2 cellular contexts compared by ENCODE assay signal in genomic region chr4:1247811-1248261, GRCh38.
A peak's percentile ranks its signal among the peaks of the same experiment; 100 is the strongest.
TF ChIP-seq lines count a peak whose summit lies in the region.

No MANE protein-coding gene starts in this region.

TF ChIP-seq in K562, 482 proteins besides CTCF, POLR2A, EP300 and RAD21 (continues in another document):
- TF ChIP-seq HDAC3 (IDR thresholded peaks at IDR 0.05; ENCODE audit: borderline replicate concordance, partially characterized antibody) (no peak), KDM5B (IDR thresholded peaks at IDR 0.05; ENCODE audit: insufficient replicate concordance, low read depth, low read length) (peak; percentile 9), SMAD2 (IDR thresholded peaks at IDR 0.05; ENCODE audit: low read depth, low read length) (no peak), XRCC5 (IDR thresholded peaks at IDR 0.05; ENCODE audit: low read depth, low read length) (no peak), ASH1L (IDR thresholded peaks at IDR 0.05; ENCODE audit: borderline replicate concordance, low read depth, partially characterized antibody) (no peak), RBBP5 (IDR thresholded peaks at IDR 0.05; ENCODE audit: borderline replicate concordance, insufficient read depth, low read length, poor library complexity, severe bottlenecking) (peak; percentile 74), RCOR1 (IDR thresholded peaks at IDR 0.05; ENCODE audit: borderline replicate concordance in 1 of 2, low read depth in 2 of 2, low read length in 2 of 2) (no peak), CHD7 (IDR thresholded peaks at IDR 0.05; ENCODE audit: low read depth, low read length) (no peak), ATF2 (CRISPR knock-in tag; IDR thresholded peaks at IDR 0.05) (no peak), ZNF175 (CRISPR knock-in tag; IDR thresholded peaks at IDR 0.05; ENCODE audit: low read depth) (no peak), NR2C2 (CRISPR knock-in tag; IDR thresholded peaks at IDR 0.05) (no peak), NR2C2 (tag; IDR thresholded peaks at IDR 0.05) (no peak), NFYB (IDR thresholded peaks at IDR 0.05; ENCODE audit: extremely low read depth, insufficient read length) (no peak), TBP (optimal IDR thresholded peaks at IDR 0.05; ENCODE audit: low read depth, low read length) (peak; percentile 48), C11orf30 (IDR thresholded peaks at IDR 0.05; ENCODE audit: low read depth) (no peak), NR2F6 (CRISPR knock-in tag; IDR thresholded peaks at IDR 0.05) (no peak), SNRNP70 (optimal IDR thresholded peaks at IDR 0.05; ENCODE audit: low read depth, low read length) (no peak), NR1H2 (CRISPR knock-in tag; IDR thresholded peaks at IDR 0.05) (0 out of 2 replicates have a peak, but pooled peaks have one; percentile 12)

TF ChIP-seq in HepG2, 621 proteins besides CTCF, POLR2A, EP300 and RAD21 (continues in another document):
- TF ChIP-seq XRCC5 (optimal IDR thresholded peaks at IDR 0.05; ENCODE audit: low read length) (no peak), ZNF768 (CRISPR knock-in tag; IDR thresholded peaks at IDR 0.05) (peak; percentile 6; the same call in 1 of the 2 replicates), ZNF574 (CRISPR knock-in tag; IDR thresholded peaks at IDR 0.05) (no peak), ZNF512 (CRISPR knock-in tag; IDR thresholded peaks at IDR 0.05) (no peak), TIGD3 (CRISPR knock-in tag; IDR thresholded peaks at IDR 0.05; ENCODE audit: borderline replicate concordance) (no peak), XBP1 (CRISPR knock-in tag; IDR thresholded peaks at IDR 0.05) (no peak), SMARCC2 (IDR thresholded peaks at IDR 0.05) (no peak), RXRB (CRISPR knock-in tag; IDR thresholded peaks at IDR 0.05; ENCODE audit: borderline replicate concordance) (no peak), SALL1 (CRISPR knock-in tag; IDR thresholded peaks at IDR 0.05) (no peak), JDP2 (CRISPR knock-in tag; IDR thresholded peaks at IDR 0.05; ENCODE audit: borderline replicate concordance) (no peak), CBX2 (IDR thresholded peaks at IDR 0.05; ENCODE audit: low read depth, low read length) (no peak), CBX2 (CRISPR knock-in tag; IDR thresholded peaks at IDR 0.05; ENCODE audit: low read depth) (no peak), HIC2 (CRISPR knock-in tag; IDR thresholded peaks at IDR 0.05; ENCODE audit: low read depth) (no peak), ZFP62 (CRISPR knock-in tag; IDR thresholded peaks at IDR 0.05) (no peak), PRDM4 (CRISPR knock-in tag; IDR thresholded peaks at IDR 0.05; ENCODE audit: borderline replicate concordance) (no peak), ZUFSP (CRISPR knock-in tag; IDR thresholded peaks at IDR 0.05; ENCODE audit: borderline replicate concordance) (no peak), NBN (conservative IDR thresholded peaks at IDR 0.05) (no peak), ZC3H13 (CRISPR knock-in tag; IDR thresholded peaks at IDR 0.05) (0 out of 2 replicates have a peak, but pooled peaks have one; percentile 5), BRF2 (CRISPR knock-in tag; IDR thresholded peaks at IDR 0.05) (no peak), ZFX (CRISPR knock-in tag; IDR thresholded peaks at IDR 0.05; ENCODE audit: low read depth) (no peak; the same call in 1 of the 2 replicates), ZNF441 (CRISPR knock-in tag; IDR thresholded peaks at IDR 0.05; ENCODE audit: borderline replicate concordance) (no peak), MTF1 (CRISPR knock-in tag; IDR thresholded peaks at IDR 0.05) (no peak), NPAS2 (CRISPR knock-in tag; IDR thresholded peaks at IDR 0.05; ENCODE audit: borderline replicate concordance) (no peak), ARNT (IDR thresholded peaks at IDR 0.05) (no peak), TBL1XR1 (IDR thresholded peaks at IDR 0.05; ENCODE audit: borderline replicate concordance, low read length, partially characterized antibody) (no peak), ZNF468 (CRISPR knock-in tag; IDR thresholded peaks at IDR 0.05) (no peak)
- TF ChIP-seq, protein P1, sequence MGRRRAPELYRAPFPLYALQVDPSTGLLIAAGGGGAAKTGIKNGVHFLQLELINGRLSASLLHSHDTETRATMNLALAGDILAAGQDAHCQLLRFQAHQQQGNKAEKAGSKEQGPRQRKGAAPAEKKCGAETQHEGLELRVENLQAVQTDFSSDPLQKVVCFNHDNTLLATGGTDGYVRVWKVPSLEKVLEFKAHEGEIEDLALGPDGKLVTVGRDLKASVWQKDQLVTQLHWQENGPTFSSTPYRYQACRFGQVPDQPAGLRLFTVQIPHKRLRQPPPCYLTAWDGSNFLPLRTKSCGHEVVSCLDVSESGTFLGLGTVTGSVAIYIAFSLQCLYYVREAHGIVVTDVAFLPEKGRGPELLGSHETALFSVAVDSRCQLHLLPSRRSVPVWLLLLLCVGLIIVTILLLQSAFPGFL (CRISPR knock-in tag; IDR thresholded peaks at IDR 0.05), result no peak
